8 cellular contexts compared by ENCODE assay signal in the genomic region with DNA sequence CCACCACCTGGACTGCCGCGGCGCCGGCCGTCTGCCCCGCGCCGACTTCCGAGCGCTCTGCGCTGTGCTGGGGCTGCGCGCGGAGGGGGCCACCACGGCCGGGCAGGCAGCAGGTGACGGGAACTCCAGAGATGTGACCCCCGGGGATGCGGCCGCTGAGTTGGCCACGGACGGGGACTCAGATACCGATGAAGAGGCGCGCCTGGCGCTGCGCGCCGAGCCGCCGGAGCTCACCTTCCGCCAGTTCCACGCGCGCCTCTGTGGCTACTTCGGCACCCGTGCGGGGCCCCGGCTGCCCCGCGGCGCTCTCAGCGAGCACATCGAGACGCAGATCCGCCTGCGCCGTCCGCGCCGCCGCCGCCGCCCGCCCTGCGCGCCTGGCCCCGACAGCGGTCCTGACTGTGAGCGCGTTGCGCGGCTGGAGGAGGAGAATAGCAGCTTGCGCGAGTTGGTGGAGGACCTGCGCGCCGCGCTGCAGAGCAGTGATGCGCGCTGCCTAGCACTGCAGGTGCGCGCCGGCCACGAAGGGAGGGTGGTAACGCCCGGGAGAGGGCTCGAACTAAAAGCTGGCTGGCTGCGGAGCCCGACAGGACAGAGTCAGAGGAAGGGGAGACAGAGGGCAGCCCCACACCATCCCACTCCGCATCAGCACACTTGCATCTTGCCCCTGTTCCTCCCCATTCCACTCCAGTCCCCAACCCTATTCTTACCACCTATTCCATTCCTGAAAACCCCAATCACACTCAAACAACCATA. TPM values are rescaled to one million over a fixed set of nuclear protein-coding genes. Genes with fewer than 3 reads are reported as not detected.
DNase-seq lines count a peak whose midpoint lies in the region; ATAC-seq and TF ChIP-seq lines count a peak whose summit lies in the region.

No MANE protein-coding gene starts in this region.

- peaks cover 14 to 33% of the 10 kb centered on the region in 2 donors for H3K27me3 Mint-ChIP-seq in T-cell

- DNase-seq in GDM1 (lab: John Stamatoyannopoulos, UW) (peak; percentile 35), T-cell (peak in 13 of 34 experiments; percentile 14 to 43 (median 24)), epidermal melanocyte (ENCODE audit: insufficient read length, low spot score) (peak; percentile 15), osteoblast (ENCODE audit: insufficient read length, low spot score, missing footprints) (peak; percentile 84), GM19238 (ENCODE audit: insufficient read length, low spot score) (no peak)

- CTCF ChIA-PET in T-cell (lab: Charles Lee): interaction anchor here (0.6 to 3.9 kb wide), 4 partner anchors 14 to 244 kb away, joined by 3 to 49 read pairs (median 11); no protein-coding TSS in a partner anchor

- H3K4me3 Mint-ChIP-seq in T-cell: peak overlapping the region; percentile 35 to 82 (median 51)

- H2AFZ ChIP-seq in osteoblast (ENCODE audit: low read length): no peak overlapping the region

- H3K4me2 ChIP-seq in osteoblast (ENCODE audit: insufficient read depth, low read length): no peak overlapping the region

- ATAC-seq in T-cell (replicated peaks in 1 of 4): peak; percentile 26 to 46 (median 29)
- ATAC-seq in HG03520 (IDR thresholded peaks at IDR 0.05; ENCODE audit: unreplicated experiment): no peak
- ATAC-seq in HG02588 (IDR thresholded peaks at IDR 0.05; ENCODE audit: unreplicated experiment): no peak
- ATAC-seq in HG02759 (IDR thresholded peaks at IDR 0.05; ENCODE audit: unreplicated experiment): no peak

- no peaks in the 10 kb centered on the region for H3K4me1 ChIP-seq in osteoblast (ENCODE audit: insufficient read depth, low read length)

- H4K20me1 ChIP-seq in osteoblast (ENCODE audit: insufficient read depth, low read length): no peaks in the 10 kb centered on the region

- no peaks in the 10 kb centered on the region for H3K9me3 ChIP-seq in osteoblast (ENCODE audit: low read depth, low read length)

- no peak overlapping the region for H3K27ac ChIP-seq in osteoblast (ENCODE audit: low read depth, low read length)

- H3K27me3 ChIP-seq in osteoblast (ENCODE audit: insufficient read depth, low read length): peaks cover 77% of the 10 kb centered on the region

- H3K79me2 ChIP-seq in osteoblast (ENCODE audit: insufficient read depth, low read length): no peaks in the 10 kb centered on the region

- no peak for TF ChIP-seq CTCF in osteoblast (IDR thresholded peaks at IDR 0.05; ENCODE audit: extremely low read depth, low read depth, low read length)

- H3K4me1 Mint-ChIP-seq in T-cell: peaks cover 50 to 58% (median 51%) of the 10 kb centered on the region in 3 donors

- POLR2A ChIA-PET in T-cell (lab: Charles Lee): interaction anchor here in 1 of 2 donors (0.6 kb wide), 1 partner anchor 241 kb away, joined by 3 read pairs; no protein-coding TSS in a partner anchor

- H3K4me3 ChIP-seq in osteoblast (ENCODE audit: insufficient read depth, low read length): no peak overlapping the region

- no peaks in the 10 kb centered on the region for H3K9me3 Mint-ChIP-seq in T-cell

- no peaks in the 10 kb centered on the region for H3K36me3 Mint-ChIP-seq in T-cell

- H3K36me3 ChIP-seq in osteoblast (ENCODE audit: insufficient read depth, low read length): no peaks in the 10 kb centered on the region

- H3K27ac Mint-ChIP-seq in T-cell: peak overlapping the region in 1 of 2 donors; percentile 23

RNA-seq across cellular contexts. Expression of a gene that starts 0.9 kb away (rescaled TPM):
- total RNA-seq in T-cell (under 1 TPM; 0.20 to 0.43 (median 0.30) TPM), osteoblast (not detected in 2 replicates)

RNA-seq across cellular contexts. Expression of a gene that starts 8.1 kb away (rescaled TPM):
- under 1 TPM; 0.13 to 0.49 (median 0.26) TPM for total RNA-seq in T-cell
- total RNA-seq in osteoblast: not detected in 2 replicates

RNA-seq across cellular contexts. Expression of a gene that starts 58.6 kb away (rescaled TPM):
- total RNA-seq in T-cell (not detected), osteoblast (not detected in 2 replicates)

Comparison
In these comparisons a context has a peak if more than half of its experiments do, and no peak if none do; other contexts are left out.
1. ATAC-seq: peak in T-cell (4 of 4); none in HG03520 (single experiment), HG02588 (single experiment) and HG02759 (single experiment).